ENCODE assay signal across 8 cellular contexts in the genomic region with DNA sequence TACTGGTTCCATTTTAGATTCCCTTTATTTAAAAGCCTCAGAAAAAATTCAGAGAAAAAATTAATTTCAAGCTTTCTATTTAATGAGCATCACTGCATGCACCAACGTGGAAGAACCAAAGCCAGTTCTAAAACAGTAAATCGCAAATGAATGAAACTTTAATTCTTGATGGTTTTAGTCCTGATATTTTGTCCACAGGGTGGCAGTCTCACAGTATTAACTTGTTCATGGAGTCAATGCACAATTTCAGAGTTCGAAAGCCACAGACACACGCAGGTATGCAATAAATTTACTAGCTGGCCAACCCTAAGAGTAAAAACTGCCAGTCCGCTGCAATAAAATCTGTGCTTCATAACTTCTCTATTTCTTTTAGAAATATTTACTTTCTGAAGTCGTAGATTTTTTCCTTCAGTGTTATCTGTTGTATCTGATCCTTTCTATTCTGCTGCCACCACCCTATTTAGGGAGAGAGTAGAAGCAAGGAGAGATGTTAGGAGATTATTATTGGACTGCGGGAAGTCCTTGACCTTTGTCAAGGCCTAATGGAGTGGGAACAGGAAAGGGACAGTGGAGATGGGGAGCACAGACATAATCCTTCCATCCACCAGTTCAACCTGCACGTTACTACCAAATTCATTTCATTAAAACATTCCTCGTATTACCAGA. TPM values are rescaled to one million over a fixed set of nuclear protein-coding genes. Genes with fewer than 3 reads are reported as not detected.
DNase-seq lines count a peak whose midpoint lies in the region; ATAC-seq and TF ChIP-seq lines count a peak whose summit lies in the region.

No MANE protein-coding gene starts in this region.

- DNase-seq in NCI-H510A (lab: John Stamatoyannopoulos, UW) (peak; percentile 1), NCI-H510A treated with DMSO at 0.1 percent for 48 hours (lab: John Stamatoyannopoulos, UW) (no peak), SK-N-MC (ENCODE audit: low read depth, low spot score) (no peak), colonic mucosa (peak; percentile 75), medulla oblongata (ENCODE audit: extremely low spot score) (peak; percentile 77), type B pancreatic cell (ENCODE audit: extremely low spot score, unreplicated experiment) (no peak)

- peaks cover 41% of the 10 kb centered on the region for H3K4me1 Mint-ChIP-seq in type B pancreatic cell (ENCODE audit: unreplicated experiment)

- H3K4me3 ChIP-seq in SK-N-MC = peak overlapping the region; percentile 34
- H3K4me3 ChIP-seq in colonic mucosa = no peak overlapping the region

- H3K36me3 Mint-ChIP-seq in type B pancreatic cell = peaks cover 29% of the 10 kb centered on the region

- peaks cover 4% of the 10 kb centered on the region for H3K9me3 Mint-ChIP-seq in type B pancreatic cell

- H3K27ac Mint-ChIP-seq in type B pancreatic cell = peak overlapping the region; percentile 67

- TF ChIP-seq CTCF in colonic mucosa (IDR thresholded peaks at IDR 0.05) (peak; percentile 64), type B pancreatic cell (conservative IDR thresholded peaks at IDR 0.05) (peak; percentile 78)

- H3K9ac ChIP-seq in SK-N-MC (ENCODE audit: insufficient read length) (peak overlapping the region; percentile 24), colonic mucosa (ENCODE audit: low read depth in 2 of 2, low read length in 2 of 2) (peak overlapping the region in 1 of 2 donors; percentile 68)

- peak overlapping the region; percentile 15 for H3K4me3 Mint-ChIP-seq in type B pancreatic cell

- ATAC-seq in HG03064 (IDR thresholded peaks at IDR 0.05; ENCODE audit: low read depth, unreplicated experiment) (peak; percentile 36), GM18870 (IDR thresholded peaks at IDR 0.05; ENCODE audit: unreplicated experiment) (no peak)

- H3K9me3 ChIP-seq in SK-N-MC (ENCODE audit: low read depth, low read length) (no peaks in the 10 kb centered on the region), colonic mucosa (no peaks in the 10 kb centered on the region)

- no peaks in the 10 kb centered on the region for H3K36me3 ChIP-seq in SK-N-MC (ENCODE audit: insufficient read depth, low read length)
- H3K36me3 ChIP-seq in colonic mucosa = no peaks in the 10 kb centered on the region

- intact Hi-C loops in colonic mucosa (cut with DNase I) = loop anchor here (10.0 kb wide), 3 partner anchors 60 to 260 kb away; no protein-coding TSS in a partner anchor

- H3K27me3 ChIP-seq in colonic mucosa = no peaks in the 10 kb centered on the region

- H3K27ac ChIP-seq in SK-N-MC (peak overlapping the region; percentile 66), colonic mucosa (peak overlapping the region; percentile 48)

- H3K4me1 ChIP-seq in colonic mucosa = peaks cover 26% of the 10 kb centered on the region

- H3K27me3 Mint-ChIP-seq in type B pancreatic cell = no peaks in the 10 kb centered on the region

RNA-seq across cellular contexts. Expression of a gene that starts 7.0 kb away (rescaled TPM):
- total RNA-seq in colonic mucosa (1 to 10 TPM; 5.8 to 7.5 TPM), type B pancreatic cell (ENCODE audit: low replicate concordance) (5.6 and 7.9 TPM in 2 replicates)

RNA-seq across cellular contexts. Expression of a gene that starts 35.2 kb away (rescaled TPM):
- 100 to 1,000 TPM in 1 of 2 donors, 10 to 100 TPM in 1; 72.2 to 120 TPM for total RNA-seq in colonic mucosa
- 47.4 and 97.2 TPM in 2 replicates for total RNA-seq in type B pancreatic cell (ENCODE audit: low replicate concordance)

Comparison
In these comparisons a context has a peak if more than half of its experiments do, and no peak if none do; other contexts are left out.
1. DNase-seq: peak in NCI-H510A (single experiment), colonic mucosa (single experiment) and medulla oblongata (single experiment); none in NCI-H510A treated with DMSO at 0.1 percent for 48 hours (single experiment), SK-N-MC (single experiment) and type B pancreatic cell (single experiment).